18 cellular contexts compared by ENCODE assay signal in genomic region chr3:178063475-178063874, GRCh38.
A peak's percentile ranks its signal among the peaks of the same experiment; 100 is the strongest.
DNase-seq lines count a peak whose midpoint lies in the region; ATAC-seq and TF ChIP-seq lines count a peak whose summit lies in the region.
"Had no signal": no experiment of that assay in that cellular context is flagged by ENCODE, and none has a peak within 500 bp of the region (broad histone marks: within the 10 kb centered on the region; RNA-seq: fewer than 3 reads in every experiment).

No MANE protein-coding gene starts in this region.

- DNase-seq in EL (peak; percentile 57), MG63 (peak; percentile 65), dermis blood vessel endothelial cell (peak; percentile 73), osteoblast (ENCODE audit: insufficient read length, low spot score, missing footprints) (no peak), endodermal cell (no peak), superior temporal gyrus (ENCODE audit: extremely low spot score) (no peak)
- DNase-seq: activated CD4-positive, alpha-beta T cell treated with anti-CD3 and anti-CD28 coated beads, Interleukin-2, amount 50 U/mL, for 48 hours; activated T-cell treated with anti-CD3 and anti-CD28 coated beads, Interleukin-2, amount 50 U/mL, for 48 hours; C1 segment of cervical spinal cord; left colon; mucosa of descending colon; NCI-H2081; NK-92 treated with Interleukin-12 subunit alpha and Interleukin-12 subunit beta, amount 100 ng/mL, for 24 hours; stimulated activated naive CD8-positive, alpha-beta T cell treated with anti-CD3 and anti-CD28 coated beads, Interleukin-15, Interleukin-2, amounts not matched to agents 100 U/mL and 50 U/mL, for 24 hours had no signal

- H3K9me3 Mint-ChIP-seq in endodermal cell = peaks cover 19% of the 10 kb centered on the region

- no peaks in the 10 kb centered on the region for H4K20me1 ChIP-seq in osteoblast (ENCODE audit: insufficient read depth, low read length)

- H3K36me3 ChIP-seq in MG63 = no peaks in the 10 kb centered on the region
- no peaks in the 10 kb centered on the region for H3K36me3 ChIP-seq in osteoblast (ENCODE audit: insufficient read depth, low read length)
- no peaks in the 10 kb centered on the region for H3K36me3 ChIP-seq in endodermal cell (ENCODE audit: control insufficient read depth, insufficient read depth, low read length)
- H3K36me3 ChIP-seq: SJCRH30 had no signal

- H3K27me3 ChIP-seq in MG63 = no peaks in the 10 kb centered on the region
- H3K27me3 ChIP-seq in osteoblast (ENCODE audit: insufficient read depth, low read length) = no peaks in the 10 kb centered on the region
- no peaks in the 10 kb centered on the region for H3K27me3 ChIP-seq in endodermal cell (ENCODE audit: control insufficient read depth, insufficient read depth, low read length, poor library complexity, severe bottlenecking)
- H3K27me3 ChIP-seq: hepatocyte, SJCRH30 had no signal

- peak overlapping the region; percentile 62 for H2AFZ ChIP-seq in osteoblast (ENCODE audit: low read length)
- H2AFZ ChIP-seq: hepatocyte had no signal

- no peak overlapping the region for H3K27ac Mint-ChIP-seq in endodermal cell

- H3K27ac ChIP-seq in osteoblast (ENCODE audit: low read depth, low read length) (no peak overlapping the region), endodermal cell (ENCODE audit: low read depth, low read length) (no peak overlapping the region)
- H3K27ac ChIP-seq: hepatocyte, SJCRH30 had no signal

- no peaks in the 10 kb centered on the region for H3K9me3 ChIP-seq in MG63
- no peaks in the 10 kb centered on the region for H3K9me3 ChIP-seq in osteoblast (ENCODE audit: low read depth, low read length)
- peaks cover 16% of the 10 kb centered on the region for H3K9me3 ChIP-seq in endodermal cell (ENCODE audit: control insufficient read depth, low read length)
- H3K9me3 ChIP-seq: mucosa of descending colon, SJCRH30 had no signal

- H3K27me3 Mint-ChIP-seq in endodermal cell (ENCODE audit: insufficient read depth) = no peaks in the 10 kb centered on the region

- peaks cover 6% of the 10 kb centered on the region for H3K36me3 Mint-ChIP-seq in endodermal cell (ENCODE audit: low read depth)

- H3K4me3 Mint-ChIP-seq in endodermal cell = no peak overlapping the region

- WGBS in endodermal cell (ENCODE audit: insufficient coverage in 1 of 2, insufficient read length in 1 of 2), 2 experiments = 80 to 92% methylated on average over 1 of the region's 1 CpG

- H3K4me1 ChIP-seq in osteoblast (ENCODE audit: insufficient read depth, low read length) (peaks cover 15% of the 10 kb centered on the region), endodermal cell (ENCODE audit: control insufficient read depth, insufficient read depth, low read length) (peaks cover 4% of the 10 kb centered on the region)

- H3K9ac ChIP-seq in endodermal cell (ENCODE audit: extremely low read depth, low read length, poor library complexity, severe bottlenecking) = no peak overlapping the region

- H3K4me3 ChIP-seq in MG63 (no peak overlapping the region), osteoblast (ENCODE audit: insufficient read depth, low read length) (no peak overlapping the region), endodermal cell (ENCODE audit: low read length) (no peak overlapping the region)
- H3K4me3 ChIP-seq: GM12878, hepatocyte, mucosa of descending colon, SJCRH30 had no signal

- ATAC-seq in GM18517 (IDR thresholded peaks at IDR 0.05; ENCODE audit: unreplicated experiment) = no peak
- ATAC-seq: GM12878; left colon; mucosa of descending colon; stimulated activated naive CD8-positive, alpha-beta T cell treated with anti-CD3 and anti-CD28 coated beads, Interleukin-15, Interleukin-2, amounts not matched to agents 100 U/mL and 50 U/mL, for 24 hours had no signal

- peaks cover 22% of the 10 kb centered on the region for H3K4me1 Mint-ChIP-seq in endodermal cell

- no peak overlapping the region for H3K4me2 ChIP-seq in osteoblast (ENCODE audit: insufficient read depth, low read length)
- H3K4me2 ChIP-seq: hepatocyte had no signal

- no peak for TF ChIP-seq CTCF in osteoblast (IDR thresholded peaks at IDR 0.05; ENCODE audit: extremely low read depth, low read depth, low read length)
- no peak for TF ChIP-seq CTCF in endodermal cell (conservative IDR thresholded peaks at IDR 0.05)

- H3K79me2 ChIP-seq in osteoblast (ENCODE audit: insufficient read depth, low read length) = no peaks in the 10 kb centered on the region
- H3K79me2 ChIP-seq: hepatocyte had no signal

Comparison
In these comparisons a context has a peak if more than half of its experiments do, and no peak if none do; other contexts are left out.
1. DNase-seq: peak in EL (single experiment), MG63 (single experiment) and dermis blood vessel endothelial cell (single experiment); none in osteoblast (single experiment), endodermal cell (single experiment) and superior temporal gyrus (single experiment).